9 cellular contexts compared by ENCODE assay signal in the genomic region with DNA sequence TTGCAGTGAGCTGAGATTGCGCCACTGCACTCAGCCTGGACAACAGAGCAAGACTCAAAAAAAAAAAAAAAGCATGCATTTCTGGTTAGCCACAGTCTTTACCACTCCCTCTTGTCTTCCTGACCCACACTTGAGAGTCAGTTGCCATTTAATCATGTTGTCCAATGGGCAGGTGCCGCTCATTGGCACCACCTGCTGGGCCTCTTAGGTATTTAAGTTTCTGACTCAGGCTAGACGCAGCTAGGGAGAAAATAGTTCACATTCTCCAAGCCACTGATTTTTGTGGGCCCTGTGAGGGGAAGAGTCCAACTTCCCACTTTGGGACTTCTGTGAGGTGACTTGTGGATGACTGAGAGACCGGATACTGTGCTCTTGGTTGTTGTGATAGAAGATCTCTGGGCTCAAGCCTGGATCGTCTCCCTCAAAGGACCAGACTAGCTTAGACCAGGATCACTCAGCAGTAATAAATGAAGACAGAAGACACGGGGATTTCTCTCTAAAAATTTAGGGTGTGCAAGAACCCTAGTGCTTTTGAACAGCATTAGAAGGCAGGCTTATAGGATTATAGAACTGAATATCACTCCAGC. TPM values are rescaled to one million over a fixed set of nuclear protein-coding genes. Genes with fewer than 3 reads are reported as not detected.
A peak's percentile ranks its signal among the peaks of the same experiment; 100 is the strongest.
DNase-seq lines count a peak whose midpoint lies in the region; ATAC-seq and TF ChIP-seq lines count a peak whose summit lies in the region.
"Had no signal": no experiment of that assay in that cellular context is flagged by ENCODE, and none has a peak within 500 bp of the region (broad histone marks: within the 10 kb centered on the region; RNA-seq: fewer than 3 reads in every experiment).

No MANE protein-coding gene starts in this region.

- no peaks in the 10 kb centered on the region for H3K9me3 ChIP-seq in right lobe of liver

- CTCF ChIA-PET in activated CD8-positive, alpha-beta T cell treated with anti-CD3 and anti-CD28 coated beads for 36 hours (lab: Charles Lee): interaction anchor here (0.6 to 2.1 kb wide), 12 partner anchors 9 to 323 kb away, joined by 3 to 17 read pairs (median 4); no protein-coding TSS in a partner anchor

- H3K9me3 Mint-ChIP-seq in activated CD8-positive, alpha-beta T cell treated with anti-CD3 and anti-CD28 coated beads for 36 hours: no peaks in the 10 kb centered on the region

- POLR2A ChIA-PET in activated CD8-positive, alpha-beta T cell treated with anti-CD3 and anti-CD28 coated beads for 36 hours (lab: Charles Lee): no interaction called here

- no peak for TF ChIP-seq POLR2A in right lobe of liver (IDR thresholded peaks at IDR 0.05)

- H3K4me1 ChIP-seq in right lobe of liver: no peaks in the 10 kb centered on the region

- TF ChIP-seq CTCF in activated CD8-positive, alpha-beta T cell treated with anti-CD3 and anti-CD28 coated beads for 36 hours (IDR thresholded peaks at IDR 0.05): peak; percentile 68
- TF ChIP-seq CTCF in right lobe of liver (IDR thresholded peaks at IDR 0.05): peak; percentile 34 to 53 (median 48)

- no peak overlapping the region for H3K4me3 Mint-ChIP-seq in activated CD8-positive, alpha-beta T cell treated with anti-CD3 and anti-CD28 coated beads for 36 hours

- WGBS in right lobe of liver (ENCODE audit: insufficient coverage, low coverage, low lambda C conversion rate, missing lambda C conversion rate): 35% methylated on average over 5 of the region's 6 CpGs

- H3K36me3 Mint-ChIP-seq in activated CD8-positive, alpha-beta T cell treated with anti-CD3 and anti-CD28 coated beads for 36 hours (ENCODE audit: low read depth): no peaks in the 10 kb centered on the region

- no peak overlapping the region for H3K4me3 ChIP-seq in right lobe of liver

- peak; percentile 2 for DNase-seq in COLO668 (lab: John Stamatoyannopoulos, UW; ENCODE audit: unreplicated experiment)
- peak; percentile 30 for DNase-seq in HuH-7.5 (ENCODE audit: low spot score)
- DNase-seq in activated CD8-positive, alpha-beta T cell treated with anti-CD3 and anti-CD28 coated beads for 36 hours: peak; percentile 61
- DNase-seq in right lobe of liver: no peak
- DNase-seq in cortex of kidney (lab: John Stamatoyannopoulos, UW): no peak
- DNase-seq in cerebellar nuclear complex (lab: John Stamatoyannopoulos, UW): no peak
- no peak for DNase-seq in SHP77 treated with DMSO at 0.1 percent for 48 hours (lab: John Stamatoyannopoulos, UW)

- no peaks in the 10 kb centered on the region for H3K4me1 Mint-ChIP-seq in activated CD8-positive, alpha-beta T cell treated with anti-CD3 and anti-CD28 coated beads for 36 hours (ENCODE audit: low read depth)

- no peak overlapping the region for H3K27ac ChIP-seq in right lobe of liver

- no peaks in the 10 kb centered on the region for H3K27me3 ChIP-seq in right lobe of liver

- H3K27ac Mint-ChIP-seq in activated CD8-positive, alpha-beta T cell treated with anti-CD3 and anti-CD28 coated beads for 36 hours: no peak overlapping the region

- H3K27me3 Mint-ChIP-seq in activated CD8-positive, alpha-beta T cell treated with anti-CD3 and anti-CD28 coated beads for 36 hours: peaks cover 13% of the 10 kb centered on the region

- ATAC-seq in GM18909 (IDR thresholded peaks at IDR 0.05; ENCODE audit: poor library complexity, unreplicated experiment): peak; percentile 71
- peak; percentile 74 for ATAC-seq in activated CD8-positive, alpha-beta T cell treated with anti-CD3 and anti-CD28 coated beads for 36 hours
- ATAC-seq in right lobe of liver: peak; percentile 42 to 65 (median 58)

- no peaks in the 10 kb centered on the region for H3K36me3 ChIP-seq in right lobe of liver

- intact Hi-C loops in activated CD8-positive, alpha-beta T cell treated with anti-CD3 and anti-CD28 coated beads for 36 hours (cut with micrococcal nuclease): loop anchor here (2.0 to 10.0 kb wide), 2 partner anchors 34 to 210 kb away; no protein-coding TSS in a partner anchor
- intact Hi-C loops in right lobe of liver (cut with DNase I): no loop called here

RNA-seq across cellular contexts. Expression of gene SORCS3, which starts 26.8 kb away (rescaled TPM):
- total RNA-seq in activated CD8-positive, alpha-beta T cell treated with anti-CD3 and anti-CD28 coated beads for 36 hours: not detected
- not detected for total RNA-seq in right lobe of liver
- total RNA-seq: T-helper 1 cell treated with Interleukin-12 subunit alpha and Interleukin-12 subunit beta and Interleukin-4 antibody, amounts not matched to agents 30 ng/mL and 1 ng/mL, for 36 hours had no signal

Comparison
In these comparisons a context has a peak if more than half of its experiments do, and no peak if none do; other contexts are left out.
1. DNase-seq: peak in COLO668 (single experiment), HuH-7.5 (single experiment) and activated CD8-positive, alpha-beta T cell treated with anti-CD3 and anti-CD28 coated beads for 36 hours (single experiment); none in right lobe of liver (0 of 3), cortex of kidney (single experiment), cerebellar nuclear complex (0 of 2) and SHP77 treated with DMSO at 0.1 percent for 48 hours (single experiment).
2. Peak in every context shown above with its lines, with median percentiles within 50 percentile points of each other: ATAC-seq.